8 cellular contexts compared by ENCODE assay signal in the genomic region with DNA sequence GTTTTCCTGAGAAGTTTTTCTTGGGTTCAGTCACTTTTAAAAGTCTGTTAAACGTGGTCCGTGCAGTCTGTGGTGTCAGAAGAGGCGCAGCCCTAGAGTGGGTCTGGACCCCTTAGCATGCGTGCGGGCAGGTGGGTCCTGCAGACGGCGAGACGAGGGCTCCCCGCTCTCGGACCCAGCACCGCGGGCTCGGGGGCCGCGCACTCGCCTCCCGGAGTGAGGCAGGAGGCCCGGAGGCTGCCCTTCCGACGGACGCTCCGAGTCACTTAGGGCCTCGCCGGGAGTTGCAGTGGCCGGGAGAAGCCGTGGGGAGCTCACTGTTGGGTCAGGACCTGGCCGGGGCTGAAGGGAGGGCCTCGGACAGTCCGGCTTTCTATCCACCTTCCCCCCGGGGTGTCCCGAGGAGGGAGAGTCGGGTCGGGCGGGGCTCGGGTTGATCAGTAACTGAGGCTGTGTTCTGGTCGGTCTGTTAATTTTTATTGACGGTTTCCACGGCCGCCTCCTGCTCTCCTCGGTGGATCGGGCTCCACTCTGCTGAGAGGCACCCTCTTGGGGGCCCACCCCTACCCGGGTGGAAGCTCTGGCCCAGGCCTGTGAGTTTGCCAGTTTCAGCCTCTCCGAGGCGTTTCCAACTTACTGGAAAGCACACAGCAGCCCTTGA. TPM values are rescaled to one million over a fixed set of nuclear protein-coding genes. Genes with fewer than 3 reads are reported as not detected.
DNase-seq lines count a peak whose midpoint lies in the region; ATAC-seq and TF ChIP-seq lines count a peak whose summit lies in the region.

No MANE protein-coding gene starts in this region.

- peaks cover 22% of the 10 kb centered on the region for H3K36me3 ChIP-seq in PC-9 (ENCODE audit: low read depth)
- H3K36me3 ChIP-seq in esophagus (ENCODE audit: control insufficient read depth in 2 of 2, insufficient read depth in 2 of 2, low read length in 1 of 2): peaks cover 3 to 21% of the 10 kb centered on the region in 2 donors
- no peaks in the 10 kb centered on the region for H3K36me3 ChIP-seq in ovary

- H3K4me1 ChIP-seq in PC-9 (replicated peaks; ENCODE audit: insufficient read depth) (peaks cover 23% of the 10 kb centered on the region), esophagus (ENCODE audit: control insufficient read depth in 2 of 2, insufficient read depth in 2 of 2, low read length in 1 of 2) (peaks cover 28 to 44% of the 10 kb centered on the region in 2 donors), ovary (ENCODE audit: insufficient read depth) (peaks cover 46% of the 10 kb centered on the region)

- no peak for ATAC-seq in GM19023 (IDR thresholded peaks at IDR 0.05; ENCODE audit: unreplicated experiment)

- H3K27me3 ChIP-seq in PC-9 (ENCODE audit: insufficient read depth, low read depth): no peaks in the 10 kb centered on the region
- no peaks in the 10 kb centered on the region for H3K27me3 ChIP-seq in esophagus (ENCODE audit: control insufficient read depth in 1 of 2, insufficient read depth in 2 of 2, low read length in 2 of 2)
- no peaks in the 10 kb centered on the region for H3K27me3 ChIP-seq in ovary

- peak overlapping the region; percentile 44; the same call in 1 of the 2 replicates for H3K27ac ChIP-seq in PC-9
- H3K27ac ChIP-seq in esophagus (ENCODE audit: low read depth in 2 of 2, low read length in 1 of 2): peak overlapping the region; percentile 88 to 99
- H3K27ac ChIP-seq in ovary: peak overlapping the region; percentile 44 to 100

- TF ChIP-seq EP300 in ovary (IDR thresholded peaks at IDR 0.05): no peak

- no peaks in the 10 kb centered on the region for H3K9me2 ChIP-seq in PC-9 (ENCODE audit: insufficient read depth)

- no TSS peak for BruUV-seq in PC-9 (replicated peaks; lab: Mats Ljungman, UMichigan)

- H3K4me2 ChIP-seq in PC-9: peak overlapping the region; percentile 97

- TF ChIP-seq POLR2A in ovary (IDR thresholded peaks at IDR 0.05): no peak

- POLR2A ChIA-PET in PC-9 (lab: Charles Lee; ENCODE audit: unreplicated experiment): no interaction called here

- H3K9me3 ChIP-seq in PC-9 (ENCODE audit: insufficient read depth, low read depth) (no peaks in the 10 kb centered on the region), esophagus (ENCODE audit: control insufficient read depth in 2 of 2, insufficient read depth in 1 of 2, low read depth in 1 of 2, low read length in 1 of 2) (no peaks in the 10 kb centered on the region), ovary (no peaks in the 10 kb centered on the region)

- peaks cover 38% of the 10 kb centered on the region; the same call in 1 of the 2 replicates for H3F3A ChIP-seq in PC-9 (ENCODE audit: insufficient read depth, low read depth)

- peaks cover 57% of the 10 kb centered on the region for H4K20me1 ChIP-seq in PC-9 (ENCODE audit: insufficient read depth)

- H3K4me3 ChIP-seq in PC-9: peak overlapping the region; percentile 78
- peak overlapping the region; percentile 66 to 79 for H3K4me3 ChIP-seq in esophagus (ENCODE audit: low read depth in 1 of 2, low read length in 2 of 2)
- peak overlapping the region; percentile 68 for H3K4me3 ChIP-seq in ovary

- WGBS in esophagus, 2 donors: 1% methylated on average over 41 to 44 of the region's 44 CpGs
- WGBS in ovary, 3 donors: 1 to 3% (median 2%) methylated on average over 33 to 44 of the region's 44 CpGs

- peaks cover 57% of the 10 kb centered on the region for H3K79me2 ChIP-seq in PC-9 (ENCODE audit: low read depth)

- TF ChIP-seq CTCF in GM10266 (IDR thresholded peaks at IDR 0.05; ENCODE audit: control insufficient read depth, insufficient read depth, low read depth, missing control alignments) (no peak), PC-9 (conservative IDR thresholded peaks at IDR 0.05) (no peak), ovary (IDR thresholded peaks at IDR 0.05) (no peak)

- CTCF ChIA-PET in PC-9 (lab: Charles Lee): no interaction called here

- intact Hi-C loops in PC-9 (cut with micrococcal nuclease; ENCODE audit: unreplicated experiment): no loop called here
- intact Hi-C loops in ovary (cut with DNase I): loop anchor here in 2 of 4 donors (10.0 kb wide), 1 partner anchor 116 kb away; a partner anchor contains a TSS

- no peak overlapping the region for H2AFZ ChIP-seq in PC-9

- DNase-seq in GM10266 (ENCODE audit: extremely low spot score) (peak; percentile 20), PC-9 (no peak), ovary (peak in 3 of 5 donors; percentile 50 to 56 (median 50)), NCI-H1436 (lab: John Stamatoyannopoulos, UW) (no peak), D341Med (ENCODE audit: low spot score) (no peak), SW 1271 (lab: John Stamatoyannopoulos, UW) (no peak)

RNA-seq across cellular contexts. Expression of a gene that starts 1.3 kb away (rescaled TPM):
- 461 and 542 TPM in 2 replicates for total RNA-seq in PC-9 (2021)
- 10 to 100 TPM; 90.6 to 98.3 TPM for polyA plus RNA-seq in esophagus
- total RNA-seq in ovary: 100 to 1,000 TPM in 6 of 7 donors, 10 to 100 TPM in 1; 73.4 to 312 (median 233) TPM
- polyA plus RNA-seq in ovary: 100 to 1,000 TPM in 1 of 2 donors, 10 to 100 TPM in 1; 94.4 to 112 TPM

RNA-seq across cellular contexts. Expression of a gene that starts 23.2 kb away (rescaled TPM):
- total RNA-seq in PC-9 (2021) (0.81 and 0.90 TPM in 2 replicates), ovary (10 to 100 TPM in 1 of 7 donors, 1 to 10 TPM in 1, under 1 TPM in 3, not detected in 2; 0.36 to 11.4 (median 0.80) TPM)
- polyA plus RNA-seq in esophagus (not detected), ovary (under 1 TPM; 0.18 to 0.24 TPM)

RNA-seq across cellular contexts. Expression of a gene that starts 29.1 kb away (rescaled TPM):
- total RNA-seq in PC-9 (2021) (not detected in 2 replicates), ovary (1 to 10 TPM in 1 of 7 donors, not detected in 6; 1.0 TPM)
- polyA plus RNA-seq in esophagus (not detected), ovary (under 1 TPM in 1 of 2 donors, not detected in 1; 0.11 TPM)

RNA-seq across cellular contexts. Expression of a gene that starts 42.3 kb away (rescaled TPM):
- not detected in 2 replicates for total RNA-seq in PC-9 (2021)
- polyA plus RNA-seq in esophagus: not detected
- under 1 TPM in 1 of 7 donors, not detected in 6; 0.41 TPM for total RNA-seq in ovary
- not detected for polyA plus RNA-seq in ovary

RNA-seq across cellular contexts. Expression of a gene that starts 47.6 kb away (rescaled TPM):
- total RNA-seq in PC-9 (2021) (91.6 and 101 TPM in 2 replicates), ovary (10 to 100 TPM in 1 of 7 donors, 1 to 10 TPM in 3, under 1 TPM in 3; 0.08 to 44.0 (median 1.4) TPM)
- polyA plus RNA-seq in esophagus (under 1 TPM; 0.08 to 0.11 TPM), ovary (under 1 TPM; 0.12 to 0.19 TPM)

Comparison
In these comparisons a context has a peak if more than half of its experiments do, and no peak if none do; other contexts are left out.
1. DNase-seq: peak in GM10266 (single experiment) and ovary (3 of 5); none in PC-9 (0 of 2), NCI-H1436 (single experiment), D341Med (single experiment) and SW 1271 (0 of 2).
2. Peak in every context shown above with its lines, with median percentiles within 50 percentile points of each other: H3K27ac ChIP-seq and H3K4me3 ChIP-seq.